In the genomic region with DNA sequence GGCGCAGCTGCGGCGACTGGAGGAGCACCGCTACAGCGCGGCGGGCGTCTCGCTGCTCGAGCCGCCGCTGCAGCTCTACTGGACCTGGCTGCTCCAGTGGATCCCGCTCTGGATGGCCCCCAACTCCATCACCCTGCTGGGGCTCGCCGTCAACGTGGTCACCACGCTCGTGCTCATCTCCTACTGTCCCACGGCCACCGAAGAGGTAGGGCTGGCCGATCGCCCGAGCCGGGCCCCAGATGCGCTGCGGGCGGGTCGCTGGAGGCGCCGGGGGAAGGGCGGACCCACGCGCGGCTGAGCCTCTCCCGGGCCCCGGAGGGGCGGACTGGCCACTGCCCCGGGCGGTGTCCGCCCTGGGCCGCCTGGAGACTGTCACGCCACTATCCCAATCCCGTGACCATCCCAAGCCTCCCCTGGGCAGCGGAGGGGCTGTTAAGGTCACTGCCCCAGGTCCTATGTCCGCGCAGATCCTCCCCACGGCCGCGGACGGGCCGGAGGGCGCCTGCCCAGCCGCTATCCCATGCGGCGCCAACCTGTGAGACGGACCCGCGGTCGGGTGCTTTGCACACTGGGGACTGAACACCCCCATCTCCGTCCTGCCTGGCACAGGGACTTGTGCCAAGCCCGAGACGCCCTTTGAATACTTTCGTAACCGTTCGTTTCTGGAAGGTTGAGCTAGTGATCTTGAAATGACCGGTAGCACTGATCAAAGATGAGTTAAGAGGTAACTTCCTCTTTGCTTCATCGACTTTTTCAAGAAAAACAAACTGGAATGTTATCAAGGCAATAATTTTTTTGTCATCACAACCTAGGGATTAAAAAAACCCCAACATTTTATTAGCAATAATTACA, we compare ENCODE assay signal across 1 cellular context.
TF ChIP-seq lines count a peak whose summit lies in the region.

No MANE protein-coding gene starts in this region.

TF ChIP-seq in K562, 482 proteins besides CTCF, POLR2A, EP300 and RAD21 (continued from another document and continues in another):
- TF ChIP-seq SFPQ (IDR thresholded peaks at IDR 0.05; ENCODE audit: low read depth, low read length) (no peak), MLLT1 (IDR thresholded peaks at IDR 0.05) (peak in 1 of 2 experiments; percentile 33; a peak in 1 of 4 replicates), TFE3 (CRISPR knock-in tag; IDR thresholded peaks at IDR 0.05) (0 out of 2 replicates have a peak, but pooled peaks have one; percentile 15), C11orf30 (IDR thresholded peaks at IDR 0.05; ENCODE audit: low read depth) (no peak), NR1H2 (CRISPR knock-in tag; IDR thresholded peaks at IDR 0.05) (0 out of 2 replicates have a peak, but pooled peaks have one; percentile 74), DNMT1 (IDR thresholded peaks at IDR 0.05) (no peak), DPF2 (IDR thresholded peaks at IDR 0.05) (peak; percentile 60), GATAD2B (IDR thresholded peaks at IDR 0.05; ENCODE audit: borderline replicate concordance) (0 out of 2 replicates have a peak, but pooled peaks have one; percentile 3), CREBBP (IDR thresholded peaks at IDR 0.05; ENCODE audit: low read depth, low read length) (no peak), PHF8 (IDR thresholded peaks at IDR 0.05; ENCODE audit: borderline replicate concordance, low read length) (peak; percentile 36; the same call in 1 of the 2 replicates), ZFX (CRISPR knock-in tag; IDR thresholded peaks at IDR 0.05) (peak; percentile 45), ZNF583 (CRISPR knock-in tag; IDR thresholded peaks at IDR 0.05) (0 out of 2 replicates have a peak, but pooled peaks have one; percentile 41), ZKSCAN8 (CRISPR knock-in tag; IDR thresholded peaks at IDR 0.05) (no peak; the same call in 1 of the 2 replicates), PKNOX1 (IDR thresholded peaks at IDR 0.05) (no peak), RBM17 (IDR thresholded peaks at IDR 0.05; ENCODE audit: borderline replicate concordance, low read depth, low read length) (no peak), ZSCAN32 (CRISPR knock-in tag; IDR thresholded peaks at IDR 0.05) (no peak), FOXM1 (IDR thresholded peaks at IDR 0.05; ENCODE audit: low read depth) (no peak; the same call in 1 of the 2 replicates), FOXM1 (CRISPR knock-in tag; IDR thresholded peaks at IDR 0.05; ENCODE audit: low read depth) (0 out of 2 replicates have a peak, but pooled peaks have one; percentile 58), PRPF4 (IDR thresholded peaks at IDR 0.05; ENCODE audit: insufficient read depth, low read depth, low read length, poor library complexity, severe bottlenecking) (no peak), GATA2 (CRISPR knock-in tag; IDR thresholded peaks at IDR 0.05) (peak; percentile 67), TOE1 (IDR thresholded peaks at IDR 0.05; ENCODE audit: borderline replicate concordance) (no peak), TOE1 (CRISPR knock-in tag; IDR thresholded peaks at IDR 0.05; ENCODE audit: borderline replicate concordance, low read depth) (no peak), RBFOX2 (IDR thresholded peaks at IDR 0.05; ENCODE audit: low read depth, low read length) (peak; percentile 72), CHD1 (IDR thresholded peaks at IDR 0.05; ENCODE audit: low read length) (peak; percentile 78), RBM22 (IDR thresholded peaks at IDR 0.05; ENCODE audit: low read depth, low read length, poor library complexity, severe bottlenecking) (peak; percentile 56), E2F1 (CRISPR knock-in tag; IDR thresholded peaks at IDR 0.05) (no peak), MAZ (CRISPR knock-in tag; conservative IDR thresholded peaks at IDR 0.05 in 1 of 2, IDR thresholded peaks at IDR 0.05 in 1 of 2) (peak; percentile 29 to 35; a peak in 3 of 4 replicates), POU5F1 (IDR thresholded peaks at IDR 0.05; ENCODE audit: borderline replicate concordance, low read depth, low read length, partially characterized antibody) (no peak), MAFK (IDR thresholded peaks at IDR 0.05; ENCODE audit: low read length) (no peak), ZNF24 (IDR thresholded peaks at IDR 0.05) (no peak), SMARCE1 (IDR thresholded peaks at IDR 0.05) (no peak; the same call in 1 of the 2 replicates), BRF2 (IDR thresholded peaks at IDR 0.05; ENCODE audit: borderline replicate concordance, insufficient read depth, insufficient read length) (no peak), JUND (IDR thresholded peaks at IDR 0.05; ENCODE audit: borderline replicate concordance, low read depth, low read length) (no peak), JUND (tag; IDR thresholded peaks at IDR 0.05; ENCODE audit: borderline replicate concordance, low read depth, low read length) (0 out of 3 replicates have a peak, but pooled peaks have one; percentile 20), PPARD (CRISPR knock-in tag; IDR thresholded peaks at IDR 0.05) (no peak), KDM1A (IDR thresholded peaks at IDR 0.05) (0 out of 4 replicates have a peak, but pooled peaks of 1 of the 2 experiments have one; percentile 13), BRD9 (IDR thresholded peaks at IDR 0.05; ENCODE audit: low read depth, partially characterized antibody) (no peak), CTBP1 (IDR thresholded peaks at IDR 0.05; ENCODE audit: borderline replicate concordance) (0 out of 2 replicates have a peak, but pooled peaks have one; percentile 40), ZC3H4 (CRISPR knock-in tag; IDR thresholded peaks at IDR 0.05; ENCODE audit: borderline replicate concordance) (no peak), MED1 (CRISPR knock-in tag; IDR thresholded peaks at IDR 0.05; ENCODE audit: borderline replicate concordance) (no peak)
- TF ChIP-seq, protein P1, sequence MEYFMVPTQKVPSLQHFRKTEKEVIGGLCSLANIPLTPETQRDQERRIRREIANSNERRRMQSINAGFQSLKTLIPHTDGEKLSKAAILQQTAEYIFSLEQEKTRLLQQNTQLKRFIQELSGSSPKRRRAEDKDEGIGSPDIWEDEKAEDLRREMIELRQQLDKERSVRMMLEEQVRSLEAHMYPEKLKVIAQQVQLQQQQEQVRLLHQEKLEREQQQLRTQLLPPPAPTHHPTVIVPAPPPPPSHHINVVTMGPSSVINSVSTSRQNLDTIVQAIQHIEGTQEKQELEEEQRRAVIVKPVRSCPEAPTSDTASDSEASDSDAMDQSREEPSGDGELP (CRISPR knock-in tag; IDR thresholded peaks at IDR 0.05; ENCODE audit: borderline replicate concordance) = peak; percentile 44; the same call in 1 of the 2 replicates
- TF ChIP-seq, protein P2, sequence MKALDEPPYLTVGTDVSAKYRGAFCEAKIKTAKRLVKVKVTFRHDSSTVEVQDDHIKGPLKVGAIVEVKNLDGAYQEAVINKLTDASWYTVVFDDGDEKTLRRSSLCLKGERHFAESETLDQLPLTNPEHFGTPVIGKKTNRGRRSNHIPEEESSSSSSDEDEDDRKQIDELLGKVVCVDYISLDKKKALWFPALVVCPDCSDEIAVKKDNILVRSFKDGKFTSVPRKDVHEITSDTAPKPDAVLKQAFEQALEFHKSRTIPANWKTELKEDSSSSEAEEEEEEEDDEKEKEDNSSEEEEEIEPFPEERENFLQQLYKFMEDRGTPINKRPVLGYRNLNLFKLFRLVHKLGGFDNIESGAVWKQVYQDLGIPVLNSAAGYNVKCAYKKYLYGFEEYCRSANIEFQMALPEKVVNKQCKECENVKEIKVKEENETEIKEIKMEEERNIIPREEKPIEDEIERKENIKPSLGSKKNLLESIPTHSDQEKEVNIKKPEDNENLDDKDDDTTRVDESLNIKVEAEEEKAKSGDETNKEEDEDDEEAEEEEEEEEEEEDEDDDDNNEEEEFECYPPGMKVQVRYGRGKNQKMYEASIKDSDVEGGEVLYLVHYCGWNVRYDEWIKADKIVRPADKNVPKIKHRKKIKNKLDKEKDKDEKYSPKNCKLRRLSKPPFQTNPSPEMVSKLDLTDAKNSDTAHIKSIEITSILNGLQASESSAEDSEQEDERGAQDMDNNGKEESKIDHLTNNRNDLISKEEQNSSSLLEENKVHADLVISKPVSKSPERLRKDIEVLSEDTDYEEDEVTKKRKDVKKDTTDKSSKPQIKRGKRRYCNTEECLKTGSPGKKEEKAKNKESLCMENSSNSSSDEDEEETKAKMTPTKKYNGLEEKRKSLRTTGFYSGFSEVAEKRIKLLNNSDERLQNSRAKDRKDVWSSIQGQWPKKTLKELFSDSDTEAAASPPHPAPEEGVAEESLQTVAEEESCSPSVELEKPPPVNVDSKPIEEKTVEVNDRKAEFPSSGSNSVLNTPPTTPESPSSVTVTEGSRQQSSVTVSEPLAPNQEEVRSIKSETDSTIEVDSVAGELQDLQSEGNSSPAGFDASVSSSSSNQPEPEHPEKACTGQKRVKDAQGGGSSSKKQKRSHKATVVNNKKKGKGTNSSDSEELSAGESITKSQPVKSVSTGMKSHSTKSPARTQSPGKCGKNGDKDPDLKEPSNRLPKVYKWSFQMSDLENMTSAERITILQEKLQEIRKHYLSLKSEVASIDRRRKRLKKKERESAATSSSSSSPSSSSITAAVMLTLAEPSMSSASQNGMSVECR (CRISPR knock-in tag; IDR thresholded peaks at IDR 0.05) = peak; percentile 15; the same call in 1 of the 2 replicates
- TF ChIP-seq, protein P3, sequence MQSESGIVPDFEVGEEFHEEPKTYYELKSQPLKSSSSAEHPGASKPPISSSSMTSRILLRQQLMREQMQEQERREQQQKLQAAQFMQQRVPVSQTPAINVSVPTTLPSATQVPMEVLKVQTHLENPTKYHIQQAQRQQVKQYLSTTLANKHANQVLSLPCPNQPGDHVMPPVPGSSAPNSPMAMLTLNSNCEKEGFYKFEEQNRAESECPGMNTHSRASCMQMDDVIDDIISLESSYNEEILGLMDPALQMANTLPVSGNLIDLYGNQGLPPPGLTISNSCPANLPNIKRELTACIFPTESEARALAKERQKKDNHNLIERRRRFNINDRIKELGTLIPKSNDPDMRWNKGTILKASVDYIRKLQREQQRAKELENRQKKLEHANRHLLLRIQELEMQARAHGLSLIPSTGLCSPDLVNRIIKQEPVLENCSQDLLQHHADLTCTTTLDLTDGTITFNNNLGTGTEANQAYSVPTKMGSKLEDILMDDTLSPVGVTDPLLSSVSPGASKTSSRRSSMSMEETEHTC (IDR thresholded peaks at IDR 0.05) = no peak
